ENCODE assay signal across 8 cellular contexts in genomic region chr12:4857472-4858291, GRCh38. TPM values are rescaled to one million over a fixed set of nuclear protein-coding genes. Genes with fewer than 3 reads are reported as not detected.
DNase-seq lines count a peak whose midpoint lies in the region; ATAC-seq and TF ChIP-seq lines count a peak whose summit lies in the region.

No MANE protein-coding gene starts in this region.

- DNase-seq in DMS53 treated with DMSO at 0.1 percent for 48 hours (lab: John Stamatoyannopoulos, UW; ENCODE audit: unreplicated experiment), result peak; percentile 100
- peak; percentile 75 for DNase-seq in HEK293T (ENCODE audit: extremely low spot score)
- peak; percentile 94 for DNase-seq in NCI-H1694 treated with DMSO at 0.1 percent for 48 hours (lab: John Stamatoyannopoulos, UW)
- peak; percentile 64 for DNase-seq in T-helper 2 cell treated with Interferon-gamma antibody and Interleukin-4, amounts not matched to agents 5 μg/mL and 100 μg/mL, for 36 hours (ENCODE audit: low spot score)
- peak in 55 of 58 donors; percentile 30 to 88 (median 66) for DNase-seq in anterior cingulate cortex (lab: John Stamatoyannopoulos, UW)
- DNase-seq in hypothalamus (lab: John Stamatoyannopoulos, UW), result peak in 45 of 51 donors; percentile 8 to 88 (median 52)
- peak; percentile 84 for DNase-seq in sciatic nerve (ENCODE audit: low spot score)

- no peaks in the 10 kb centered on the region for H3K9me3 Mint-ChIP-seq in T-helper 2 cell treated with Interferon-gamma antibody and Interleukin-4, amounts not matched to agents 5 μg/mL and 100 μg/mL, for 36 hours

- no peaks in the 10 kb centered on the region for H3K36me3 Mint-ChIP-seq in T-helper 2 cell treated with Interferon-gamma antibody and Interleukin-4, amounts not matched to agents 5 μg/mL and 100 μg/mL, for 36 hours (ENCODE audit: low read depth)

- CTCF ChIA-PET in HEK293T (lab: Yijun Ruan, JAX), result interaction anchor here (0.6 to 6.5 kb wide), 31 partner anchors 8 to 1178 kb away, joined by 3 to 102 read pairs (median 3); partner anchors contain the start of gene KCNA1

- intact Hi-C loops in sciatic nerve (cut with DNase I), result loop anchor here (5.0 to 10.0 kb wide), 2 partner anchors 145 to 227 kb away; no protein-coding TSS in a partner anchor

- H3K27ac Mint-ChIP-seq in T-helper 2 cell treated with Interferon-gamma antibody and Interleukin-4, amounts not matched to agents 5 μg/mL and 100 μg/mL, for 36 hours, result no peak overlapping the region

- peak; percentile 86 for ATAC-seq in sciatic nerve
- no peak for ATAC-seq in GM19328 (IDR thresholded peaks at IDR 0.05; ENCODE audit: unreplicated experiment)

- peaks cover 24% of the 10 kb centered on the region for H3K4me1 Mint-ChIP-seq in T-helper 2 cell treated with Interferon-gamma antibody and Interleukin-4, amounts not matched to agents 5 μg/mL and 100 μg/mL, for 36 hours (ENCODE audit: low read depth)

- peak overlapping the region; percentile 77 for H3K4me3 Mint-ChIP-seq in T-helper 2 cell treated with Interferon-gamma antibody and Interleukin-4, amounts not matched to agents 5 μg/mL and 100 μg/mL, for 36 hours

- H3K27me3 Mint-ChIP-seq in T-helper 2 cell treated with Interferon-gamma antibody and Interleukin-4, amounts not matched to agents 5 μg/mL and 100 μg/mL, for 36 hours (ENCODE audit: low read depth), result peaks cover 15% of the 10 kb centered on the region

- POLR2A ChIA-PET in HEK293T (lab: Yijun Ruan, JAX), result no interaction called here

TF ChIP-seq in HEK293T, 16 proteins besides CTCF, POLR2A, EP300 and RAD21:
- TF ChIP-seq TARDBP (IDR thresholded peaks at IDR 0.05) (no peak), FOXK2 (IDR thresholded peaks at IDR 0.05) (no peak), FOXM1 (IDR thresholded peaks at IDR 0.05; ENCODE audit: borderline replicate concordance) (no peak), SP1 (IDR thresholded peaks at IDR 0.05) (no peak), ELF4 (IDR thresholded peaks at IDR 0.05) (no peak), NFRKB (IDR thresholded peaks at IDR 0.05) (no peak), L3MBTL2 (conservative IDR thresholded peaks at IDR 0.05) (no peak), FOXA1 (IDR thresholded peaks at IDR 0.05) (no peak), ZNF384 (IDR thresholded peaks at IDR 0.05) (no peak), ARNT (IDR thresholded peaks at IDR 0.05) (no peak), SUZ12 (IDR thresholded peaks at IDR 0.05) (no peak), LEF1 (IDR thresholded peaks at IDR 0.05; ENCODE audit: borderline replicate concordance) (no peak), HDGF (IDR thresholded peaks at IDR 0.05; ENCODE audit: borderline replicate concordance) (no peak), BHLHE40 (IDR thresholded peaks at IDR 0.05; ENCODE audit: borderline replicate concordance) (no peak), CTBP1 (IDR thresholded peaks at IDR 0.05; ENCODE audit: borderline replicate concordance) (no peak)
- TF ChIP-seq, protein P1, sequence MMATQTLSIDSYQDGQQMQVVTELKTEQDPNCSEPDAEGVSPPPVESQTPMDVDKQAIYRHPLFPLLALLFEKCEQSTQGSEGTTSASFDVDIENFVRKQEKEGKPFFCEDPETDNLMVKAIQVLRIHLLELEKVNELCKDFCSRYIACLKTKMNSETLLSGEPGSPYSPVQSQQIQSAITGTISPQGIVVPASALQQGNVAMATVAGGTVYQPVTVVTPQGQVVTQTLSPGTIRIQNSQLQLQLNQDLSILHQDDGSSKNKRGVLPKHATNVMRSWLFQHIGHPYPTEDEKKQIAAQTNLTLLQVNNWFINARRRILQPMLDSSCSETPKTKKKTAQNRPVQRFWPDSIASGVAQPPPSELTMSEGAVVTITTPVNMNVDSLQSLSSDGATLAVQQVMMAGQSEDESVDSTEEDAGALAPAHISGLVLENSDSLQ (IDR thresholded peaks at IDR 0.05), result no peak

RNA-seq across cellular contexts. Expression of gene KCNA1, which starts 52.0 kb away (rescaled TPM):
- total RNA-seq in sciatic nerve, result 5.2 TPM
